Comparison of ENCODE assay signal across 8 cellular contexts in the genomic region with DNA sequence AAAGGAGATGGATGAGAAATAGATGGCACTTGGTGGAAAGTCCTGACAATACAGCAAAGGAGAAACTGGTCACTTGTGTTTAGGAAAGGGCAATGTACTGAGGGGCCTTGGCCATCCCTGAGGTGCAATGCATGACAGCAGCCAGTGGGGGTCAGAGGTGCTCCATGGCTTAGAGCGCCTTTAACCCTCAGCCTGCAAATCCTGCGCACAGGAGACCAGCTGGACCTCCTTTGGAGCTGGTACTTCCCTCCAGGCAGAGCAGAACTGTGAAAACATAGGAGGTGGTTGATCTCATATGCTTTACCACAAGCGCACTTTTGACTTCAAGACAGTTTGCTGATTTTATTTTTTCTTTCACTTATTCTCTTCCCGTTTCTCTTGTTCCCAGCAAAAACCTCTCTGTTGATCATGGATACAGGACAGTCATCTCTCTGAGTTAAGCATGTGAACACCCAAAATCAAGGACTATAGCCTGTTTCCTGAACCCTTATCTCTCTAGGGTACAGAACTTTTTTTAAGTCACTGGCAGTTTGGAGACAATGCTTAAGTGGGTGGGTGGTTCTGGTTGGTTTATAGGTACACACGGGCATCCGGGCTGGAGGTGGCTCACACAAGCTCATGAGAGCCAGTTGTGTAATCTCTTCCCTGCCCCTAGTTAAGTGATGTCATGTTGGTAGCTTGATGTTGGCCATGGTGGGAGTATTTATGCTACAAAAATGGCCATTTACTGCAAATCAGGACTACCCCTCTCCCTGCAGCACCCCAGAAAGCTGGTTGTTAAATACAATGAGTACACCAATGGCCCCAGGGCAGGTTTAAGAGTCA. TPM values are rescaled to one million over a fixed set of nuclear protein-coding genes. Genes with fewer than 3 reads are reported as not detected.
DNase-seq lines count a peak whose midpoint lies in the region; ATAC-seq, FAIRE-seq and TF ChIP-seq lines count a peak whose summit lies in the region.

No MANE protein-coding gene starts in this region.

- H3K9me3 ChIP-seq in SJSA1 (replicated peaks) (no peaks in the 10 kb centered on the region), pancreas (no peaks in the 10 kb centered on the region), tibial nerve (no peaks in the 10 kb centered on the region)

- no peak for FAIRE-seq in frontal cortex (lab: Jason Lieb, UNC)
- FAIRE-seq in pancreas (lab: Jason Lieb, UNC), result no peak

- H3K27me3 ChIP-seq in SJSA1 (replicated peaks) (no peaks in the 10 kb centered on the region), pancreas (no peaks in the 10 kb centered on the region), tibial nerve (no peaks in the 10 kb centered on the region)

- peak; percentile 99 to 100 (median 100) for ATAC-seq in pancreas

- WGBS in pancreas, 2 donors, result 41 to 42% methylated on average over 6 of the region's 6 CpGs
- WGBS in tibial nerve, 2 donors, result 40 to 41% methylated on average over 5 to 6 of the region's 6 CpGs

- H3K4me3 ChIP-seq in LNCaP clone FGC (ENCODE audit: low read depth, low read length) (no peak overlapping the region), SJSA1 (no peak overlapping the region), pancreas (no peak overlapping the region), tibial nerve (no peak overlapping the region)

- no peaks in the 10 kb centered on the region for H3K36me3 ChIP-seq in SJSA1
- no peaks in the 10 kb centered on the region for H3K36me3 ChIP-seq in pancreas
- H3K36me3 ChIP-seq in tibial nerve, result no peaks in the 10 kb centered on the region

- peak; percentile 94 for DNase-seq in ELF-1 (ENCODE audit: low read depth, low spot score)
- DNase-seq in GOT3 (lab: John Stamatoyannopoulos, UW), result peak; percentile 37
- peak; percentile 54 for DNase-seq in LNCaP clone FGC (ENCODE audit: low read depth)
- peak; percentile 86 to 89 for DNase-seq in SJSA1 (ENCODE audit: low read depth in 1 of 2, low spot score in 2 of 2)
- peak; percentile 64 for DNase-seq in activated gamma-delta T cell treated with anti-CD3 and anti-CD28 coated beads, Interleukin-2, amount 50 U/mL, for 16 hours (ENCODE audit: low read depth)
- DNase-seq in frontal cortex (ENCODE audit: low spot score in 2 of 2), result peak; percentile 45 to 63
- DNase-seq in pancreas, result peak; percentile 70 to 88 (median 85)
- DNase-seq in tibial nerve (ENCODE audit: low spot score in 2 of 2), result peak; percentile 60 to 78

- TF ChIP-seq CTCF in LNCaP clone FGC (IDR thresholded peaks at IDR 0.05; ENCODE audit: control insufficient read depth, extremely low read depth, insufficient read depth) (peak; percentile 99), pancreas (IDR thresholded peaks at IDR 0.05) (peak; percentile 78 to 99 (median 96)), tibial nerve (IDR thresholded peaks at IDR 0.05) (peak; percentile 95 to 96 (median 95))

- peaks cover 26% of the 10 kb centered on the region for H3K4me1 ChIP-seq in SJSA1 (replicated peaks)
- H3K4me1 ChIP-seq in pancreas, result peaks cover 0 to 2% (median 0%) of the 10 kb centered on the region in 3 donors
- H3K4me1 ChIP-seq in tibial nerve, result peaks cover 0 to 22% (median 0%) of the 10 kb centered on the region in 4 donors

- intact Hi-C loops in pancreas (cut with DNase I), result loop anchor here in 2 of 3 donors (10.0 kb wide), 2 partner anchors 54 to 564 kb away; no protein-coding TSS in a partner anchor

- peak overlapping the region; percentile 76 for H3K27ac ChIP-seq in SJSA1
- H3K27ac ChIP-seq in pancreas, result peak overlapping the region in 1 of 4 donors; percentile 42
- peak overlapping the region in 1 of 4 donors; percentile 33 for H3K27ac ChIP-seq in tibial nerve

- TF ChIP-seq EP300 in tibial nerve (IDR thresholded peaks at IDR 0.05), result peak; percentile 21 to 45

- no peak for TF ChIP-seq POLR2A in tibial nerve (IDR thresholded peaks at IDR 0.05)

RNA-seq across cellular contexts. Expression of gene ANKRD55, which starts 37.6 kb away (rescaled TPM):
- total RNA-seq in SJSA1 (2014; rRNA removed; shearing (Covaris generic)), result not detected in 2 replicates
- total RNA-seq in frontal cortex, result 2.0 TPM
- total RNA-seq in pancreas, result under 1 TPM in 1 of 6 donors, not detected in 5; 0.06 TPM
- not detected for polyA plus RNA-seq in pancreas
- total RNA-seq in tibial nerve, result not detected

Comparison
In these comparisons a context has a peak if more than half of its experiments do, and no peak if none do; other contexts are left out.
1. DNase-seq: peak in every context shown above with its lines; median percentile 94 in ELF-1; 88 in SJSA1; 85 in pancreas; 69 in tibial nerve; 64 in activated gamma-delta T cell treated with anti-CD3 and anti-CD28 coated beads, Interleukin-2, amount 50 U/mL, for 16 hours; 54 in LNCaP clone FGC; 54 in frontal cortex; 37 in GOT3.